ENCODE assay signal across 13 cellular contexts in the genomic region with DNA sequence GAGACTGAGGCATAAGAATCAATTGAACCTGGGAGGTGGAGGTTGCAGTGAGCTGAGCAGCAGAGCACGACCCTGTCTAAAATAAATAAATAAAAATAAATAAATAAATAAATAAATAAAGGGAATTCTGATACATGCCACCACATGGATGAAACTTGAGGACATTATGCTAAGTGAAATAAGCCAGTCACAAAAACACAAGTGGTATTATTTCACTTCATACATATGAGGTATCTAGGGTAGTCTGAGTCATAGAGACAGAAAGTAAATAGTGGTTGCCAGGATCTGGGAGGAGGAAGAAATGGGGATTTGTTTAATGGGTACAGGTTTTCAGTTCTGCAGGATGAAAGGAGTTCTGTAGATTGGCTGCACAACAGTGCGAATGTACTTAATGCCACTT. TPM values are rescaled to one million over a fixed set of nuclear protein-coding genes. Genes with fewer than 3 reads are reported as not detected.
A peak's percentile ranks its signal among the peaks of the same experiment; 100 is the strongest.
DNase-seq lines count a peak whose midpoint lies in the region; ATAC-seq and TF ChIP-seq lines count a peak whose summit lies in the region.
"Had no signal": no experiment of that assay in that cellular context is flagged by ENCODE, and none has a peak within 500 bp of the region (broad histone marks: within the 10 kb centered on the region; RNA-seq: fewer than 3 reads in every experiment).

No MANE protein-coding gene starts in this region.

- H3K4me1 ChIP-seq in breast epithelium: no peaks in the 10 kb centered on the region
- H3K4me1 ChIP-seq: transverse colon had no signal

- no peaks in the 10 kb centered on the region for H3K9me3 Mint-ChIP-seq in MCF 10A (ENCODE audit: unreplicated experiment)
- H3K9me3 Mint-ChIP-seq: naive thymus-derived CD8-positive, alpha-beta T cell had no signal

- CTCF ChIA-PET in MCF 10A (lab: Yijun Ruan, JAX): interaction anchor here (0.6 kb wide), 1 partner anchor 9 kb away, joined by 4 read pairs; no protein-coding TSS in a partner anchor

- H3K27me3 Mint-ChIP-seq in MCF 10A (ENCODE audit: insufficient read depth, unreplicated experiment): peaks cover 34% of the 10 kb centered on the region

- no peak overlapping the region for H3K27ac Mint-ChIP-seq in MCF 10A (ENCODE audit: low read depth, unreplicated experiment)

- no TSS peak for BruUV-seq in MCF 10A (replicated peaks; lab: Mats Ljungman, UMichigan)

- DNase-seq in MCF 10A (ENCODE audit: unreplicated experiment) (peak; percentile 23), breast epithelium (ENCODE audit: low spot score in 2 of 2) (no peak), SK-MEL-5 (ENCODE audit: low read depth, low spot score) (peak; percentile 5), fibroblast of the aortic adventitia (ENCODE audit: low read depth) (peak; percentile 47), GOT3 (lab: John Stamatoyannopoulos, UW) (no peak), NCI-H82 treated with DMSO at 0.1 percent for 48 hours (lab: John Stamatoyannopoulos, UW; ENCODE audit: unreplicated experiment) (no peak)
- DNase-seq: naive thymus-derived CD8-positive, alpha-beta T cell; NCI-H2107; transverse colon had no signal

- no peaks in the 10 kb centered on the region for H3K36me3 ChIP-seq in breast epithelium
- H3K36me3 ChIP-seq: transverse colon had no signal

- no peaks in the 10 kb centered on the region for H3K4me1 Mint-ChIP-seq in MCF 10A (ENCODE audit: insufficient read depth, unreplicated experiment)

- no peak for ATAC-seq in GM21390 (IDR thresholded peaks at IDR 0.05; ENCODE audit: unreplicated experiment)
- ATAC-seq in GM21717 (IDR thresholded peaks at IDR 0.05; ENCODE audit: unreplicated experiment): no peak
- ATAC-seq: naive thymus-derived CD8-positive, alpha-beta T cell had no signal

- in situ Hi-C loops in SK-MEL-5 (cut with HindIII; ENCODE audit: low pct_unique_long_range_greater_than_20kb, low sequenced_read_pairs): no loop called here

- H3K4me3 ChIP-seq in breast epithelium (no peak overlapping the region), fibroblast of the aortic adventitia (ENCODE audit: low read depth, low read length) (no peak overlapping the region)
- H3K4me3 ChIP-seq: skin epidermis, transverse colon had no signal

- H3K27ac ChIP-seq in breast epithelium: no peak overlapping the region
- H3K27ac ChIP-seq: transverse colon had no signal

- POLR2A ChIA-PET in MCF 10A (lab: Yijun Ruan, JAX): no interaction called here

- no peaks in the 10 kb centered on the region for H3K27me3 ChIP-seq in breast epithelium
- H3K27me3 ChIP-seq: transverse colon had no signal

- TF ChIP-seq CTCF in MCF 10A (IDR thresholded peaks at IDR 0.05; ENCODE audit: unreplicated experiment) (no peak), breast epithelium (IDR thresholded peaks at IDR 0.05) (no peak), fibroblast of the aortic adventitia (IDR thresholded peaks at IDR 0.05; ENCODE audit: insufficient read depth, low read length) (no peak)

- no peaks in the 10 kb centered on the region for H3K9me3 ChIP-seq in breast epithelium
- H3K9me3 ChIP-seq: transverse colon had no signal

- no peak overlapping the region for H3K4me3 Mint-ChIP-seq in MCF 10A (ENCODE audit: unreplicated experiment)
- H3K4me3 Mint-ChIP-seq: naive thymus-derived CD8-positive, alpha-beta T cell had no signal

- intact Hi-C loops in MCF 10A (cut with micrococcal nuclease) (no loop called here), breast epithelium (cut with DNase I; ENCODE audit: low total_unique reads) (no loop called here)

- TF ChIP-seq POLR2A in breast epithelium (IDR thresholded peaks at IDR 0.05): no peak

- H3K36me3 Mint-ChIP-seq in MCF 10A (ENCODE audit: insufficient read depth, unreplicated experiment): no peaks in the 10 kb centered on the region
- H3K36me3 Mint-ChIP-seq: naive thymus-derived CD8-positive, alpha-beta T cell had no signal

RNA-seq across cellular contexts. Expression of a gene that starts 16.3 kb away (rescaled TPM):
- total RNA-seq in MCF 10A (2022) (not detected in 2 replicates), breast epithelium (1 to 10 TPM; 1.3 to 3.0 (median 2.9) TPM), fibroblast of the aortic adventitia (ENCODE audit: low replicate concordance) (1.8 and 3.0 TPM in 2 replicates)
- 0.21 TPM in 1 of 2 replicates, not detected in the other for total RNA-seq in SK-MEL-5 (2014; rRNA removed; shearing (Covaris generic))
- polyA plus RNA-seq in SK-MEL-5 (2015; cell fraction: cytosol; rRNA removed): not detected in 2 replicates
- 1.2 and 3.8 TPM in 2 replicates for polyA plus RNA-seq in SK-MEL-5 (2015; cell fraction: nucleus; rRNA removed)

RNA-seq across cellular contexts. Expression of a gene that starts 53.4 kb away (rescaled TPM):
- total RNA-seq in MCF 10A (2022) (not detected in 2 replicates), breast epithelium (not detected), fibroblast of the aortic adventitia (ENCODE audit: low replicate concordance) (not detected in 2 replicates)
- not detected in 2 replicates for total RNA-seq in SK-MEL-5 (2014; rRNA removed; shearing (Covaris generic))
- 0.14 TPM in 1 of 2 replicates, not detected in the other for polyA plus RNA-seq in SK-MEL-5 (2015; cell fraction: cytosol; rRNA removed)
- polyA plus RNA-seq in SK-MEL-5 (2015; cell fraction: nucleus; rRNA removed): not detected in 2 replicates
- total RNA-seq: endothelial cell of umbilical vein; naive thymus-derived CD8-positive, alpha-beta T cell had no signal
- polyA plus RNA-seq: endothelial cell of umbilical vein had no signal

Comparison
In these comparisons a context has a peak if more than half of its experiments do, and no peak if none do; other contexts are left out.
1. DNase-seq: peak in MCF 10A (single experiment), SK-MEL-5 (single experiment) and fibroblast of the aortic adventitia (single experiment); none in breast epithelium (0 of 2), GOT3 (single experiment) and NCI-H82 treated with DMSO at 0.1 percent for 48 hours (single experiment).